1 cellular context compared by ENCODE assay signal in genomic region chr11:96204366-96204659, GRCh38.
TF ChIP-seq lines count a peak whose summit lies in the region.

No MANE protein-coding gene starts in this region.

TF ChIP-seq in H1, 55 proteins besides CTCF, POLR2A, EP300 and RAD21:
- no peak for TF ChIP-seq HDAC6 (IDR thresholded peaks at IDR 0.05; ENCODE audit: low read depth, low read length)
- no peak for TF ChIP-seq POU5F1 (IDR thresholded peaks at IDR 0.05; ENCODE audit: low read depth, low read length)
- TF ChIP-seq, protein P1, sequence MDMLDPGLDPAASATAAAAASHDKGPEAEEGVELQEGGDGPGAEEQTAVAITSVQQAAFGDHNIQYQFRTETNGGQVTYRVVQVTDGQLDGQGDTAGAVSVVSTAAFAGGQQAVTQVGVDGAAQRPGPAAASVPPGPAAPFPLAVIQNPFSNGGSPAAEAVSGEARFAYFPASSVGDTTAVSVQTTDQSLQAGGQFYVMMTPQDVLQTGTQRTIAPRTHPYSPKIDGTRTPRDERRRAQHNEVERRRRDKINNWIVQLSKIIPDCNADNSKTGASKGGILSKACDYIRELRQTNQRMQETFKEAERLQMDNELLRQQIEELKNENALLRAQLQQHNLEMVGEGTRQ (IDR thresholded peaks at IDR 0.05; ENCODE audit: low read length) = no peak
- TF ChIP-seq SIN3A (conservative IDR thresholded peaks at IDR 0.05 in 1 of 2, IDR thresholded peaks at IDR 0.05 in 1 of 2; ENCODE audit: low read depth in 1 of 2, low read length in 2 of 2) = no peak
- no peak for TF ChIP-seq CBX5 (IDR thresholded peaks at IDR 0.05; ENCODE audit: low read depth, low read length)
- TF ChIP-seq, protein P2, sequence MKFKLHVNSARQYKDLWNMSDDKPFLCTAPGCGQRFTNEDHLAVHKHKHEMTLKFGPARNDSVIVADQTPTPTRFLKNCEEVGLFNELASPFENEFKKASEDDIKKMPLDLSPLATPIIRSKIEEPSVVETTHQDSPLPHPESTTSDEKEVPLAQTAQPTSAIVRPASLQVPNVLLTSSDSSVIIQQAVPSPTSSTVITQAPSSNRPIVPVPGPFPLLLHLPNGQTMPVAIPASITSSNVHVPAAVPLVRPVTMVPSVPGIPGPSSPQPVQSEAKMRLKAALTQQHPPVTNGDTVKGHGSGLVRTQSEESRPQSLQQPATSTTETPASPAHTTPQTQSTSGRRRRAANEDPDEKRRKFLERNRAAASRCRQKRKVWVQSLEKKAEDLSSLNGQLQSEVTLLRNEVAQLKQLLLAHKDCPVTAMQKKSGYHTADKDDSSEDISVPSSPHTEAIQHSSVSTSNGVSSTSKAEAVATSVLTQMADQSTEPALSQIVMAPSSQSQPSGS (IDR thresholded peaks at IDR 0.05; ENCODE audit: low read length) = no peak
- no peak for TF ChIP-seq CEBPB (IDR thresholded peaks at IDR 0.05; ENCODE audit: low read depth, low read length)
- TF ChIP-seq JUND (IDR thresholded peaks at IDR 0.05; ENCODE audit: low read length) = no peak
- no peak for TF ChIP-seq ZNF274 (IDR thresholded peaks at IDR 0.05; ENCODE audit: borderline replicate concordance, extremely low read depth, low read length)
- TF ChIP-seq, protein P3, sequence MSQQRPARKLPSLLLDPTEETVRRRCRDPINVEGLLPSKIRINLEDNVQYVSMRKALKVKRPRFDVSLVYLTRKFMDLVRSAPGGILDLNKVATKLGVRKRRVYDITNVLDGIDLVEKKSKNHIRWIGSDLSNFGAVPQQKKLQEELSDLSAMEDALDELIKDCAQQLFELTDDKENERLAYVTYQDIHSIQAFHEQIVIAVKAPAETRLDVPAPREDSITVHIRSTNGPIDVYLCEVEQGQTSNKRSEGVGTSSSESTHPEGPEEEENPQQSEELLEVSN (IDR thresholded peaks at IDR 0.05) = no peak
